ENCODE assay signal across 24 cellular contexts in the genomic region with DNA sequence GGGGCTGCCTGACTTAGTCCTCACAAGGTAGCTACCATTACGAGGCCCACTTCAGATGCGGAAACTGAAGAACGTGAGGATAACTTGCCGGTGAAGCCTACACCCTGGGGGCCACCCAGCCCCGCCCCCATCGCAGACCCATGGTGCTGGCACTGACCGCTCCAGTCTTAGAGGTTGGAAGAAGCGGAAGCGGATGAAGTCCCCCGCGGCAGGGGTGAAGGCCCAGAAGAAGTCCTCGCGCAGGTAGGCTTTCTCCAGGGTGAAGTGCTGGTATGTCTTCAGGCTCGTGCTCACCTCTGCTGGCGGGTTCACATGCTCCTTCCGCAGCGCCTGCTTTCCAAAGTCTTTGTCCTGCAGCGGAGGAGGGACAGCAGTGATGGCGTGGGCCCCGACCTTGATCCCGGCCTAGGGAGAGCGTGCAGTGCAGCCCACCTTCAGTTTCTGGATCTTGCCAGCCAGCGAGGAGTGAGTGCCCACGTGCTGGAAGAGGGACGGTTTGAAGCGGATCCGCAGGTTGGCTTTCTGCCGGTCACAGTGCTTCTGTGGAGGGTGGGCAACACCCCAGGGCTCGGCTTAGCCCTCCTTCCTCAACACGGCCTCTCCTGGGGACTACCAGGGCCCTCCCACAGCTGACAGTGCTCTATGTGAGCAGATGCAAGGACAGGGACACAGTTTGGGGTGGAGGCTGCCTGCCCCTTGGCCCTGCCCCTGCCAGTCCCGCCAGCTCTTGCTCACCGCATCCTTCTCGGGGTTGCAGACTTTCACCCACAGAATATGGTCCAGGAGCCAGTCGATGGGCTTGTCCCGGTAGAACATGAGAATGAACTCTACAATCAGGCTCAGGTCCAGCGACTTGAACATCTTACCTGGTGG. TPM values are rescaled to one million over a fixed set of nuclear protein-coding genes. Genes with fewer than 3 reads are reported as not detected.
"Had no signal": no experiment of that assay in that cellular context is flagged by ENCODE, and none has a peak within 500 bp of the region (broad histone marks: within the 10 kb centered on the region; RNA-seq: fewer than 3 reads in every experiment).

No MANE protein-coding gene starts in this region.

- FAIRE-seq: bronchial epithelial cell, islet of Langerhans had no signal

- H3K9me3 Mint-ChIP-seq: activated naive CD4-positive, alpha-beta T cell treated with anti-CD3 and anti-CD28 coated beads, Interleukin-2, amount 10 ng/mL, durations not matched to agents 7 days and 5 days; activated T-cell treated with anti-CD3 and anti-CD28 coated beads, Interleukin-2, amount 50 U/mL, for 4 hours; mesothelial cell of epicardium; natural killer cell treated with Interleukin-12 subunit alpha and Interleukin-12 subunit beta and Interleukin-15 and Interleukin-18, amount 100 ng/mL, for 72 hours; type B pancreatic cell had no signal

- H3K9me3 ChIP-seq: prostate gland, right atrium auricular region, testis had no signal

- H3K27ac ChIP-seq: prostate gland, right atrium auricular region, skin epidermis, testis had no signal

- H3K27me3 Mint-ChIP-seq: natural killer cell treated with Interleukin-12 subunit alpha and Interleukin-12 subunit beta and Interleukin-15 and Interleukin-18, amount 100 ng/mL, for 72 hours; type B pancreatic cell had no signal

- H3K4me3 Mint-ChIP-seq: activated naive CD4-positive, alpha-beta T cell treated with anti-CD3 and anti-CD28 coated beads, Interleukin-2, amount 10 ng/mL, durations not matched to agents 7 days and 5 days; activated T-cell treated with anti-CD3 and anti-CD28 coated beads, Interleukin-2, amount 50 U/mL, for 4 hours; mesothelial cell of epicardium; natural killer cell treated with Interleukin-12 subunit alpha and Interleukin-12 subunit beta and Interleukin-15 and Interleukin-18, amount 100 ng/mL, for 72 hours; type B pancreatic cell had no signal

- H3K27ac Mint-ChIP-seq: activated naive CD4-positive, alpha-beta T cell treated with anti-CD3 and anti-CD28 coated beads, Interleukin-2, amount 10 ng/mL, durations not matched to agents 7 days and 5 days; mesothelial cell of epicardium; natural killer cell treated with Interleukin-12 subunit alpha and Interleukin-12 subunit beta and Interleukin-15 and Interleukin-18, amount 100 ng/mL, for 72 hours; type B pancreatic cell had no signal

- H3K4me3 ChIP-seq: prostate gland, right atrium auricular region, skin epidermis, testis had no signal

- ATAC-seq: activated T-cell treated with anti-CD3 and anti-CD28 coated beads, Interleukin-2, amount 50 U/mL, for 4 hours; left colon; natural killer cell treated with Interleukin-12 subunit alpha and Interleukin-12 subunit beta and Interleukin-15 and Interleukin-18, amount 100 ng/mL, for 72 hours had no signal

- DNase-seq: activated CD4-positive, alpha-beta T cell treated with anti-CD3 and anti-CD28 coated beads for 48 hours; activated CD4-positive, CD25-positive, alpha-beta regulatory T cell; activated CD8-positive, alpha-beta memory T cell treated with anti-CD3 and anti-CD28 coated beads, Interleukin-2, amount 50 U/mL, for 4 hours; activated effector memory CD4-positive, alpha-beta T cell treated with Interleukin-2 at 50 U/mL for 16 hours; activated naive CD4-positive, alpha-beta T cell treated with anti-CD3 and anti-CD28 coated beads, Interleukin-2, amount 10 ng/mL, durations not matched to agents 7 days and 5 days; activated T-cell treated with anti-CD3 and anti-CD28 coated beads, Interleukin-2, amount 50 U/mL, for 4 hours; dermis blood vessel endothelial cell; effector memory CD4-positive, alpha-beta T cell; foreskin fibroblast; hippocampal formation; left colon; occipital lobe; stimulated activated CD4-positive, alpha-beta T cell treated with anti-CD3 and anti-CD28 coated beads, Interleukin-15, amount 100 ng/mL, for 24 hours; stimulated activated CD4-positive, alpha-beta T cell treated with anti-CD3 and anti-CD28 coated beads, Interleukin-2, amount 100 ng/mL, for 48 hours; testis had no signal

- H3K27me3 ChIP-seq: right atrium auricular region, testis had no signal

RNA-seq across cellular contexts. Expression of gene LTC4S, which starts 5.2 kb away (rescaled TPM):
- total RNA-seq: glomerular endothelial cell had no signal
